ENCODE assay signal across 1 cellular context in the genomic region with DNA sequence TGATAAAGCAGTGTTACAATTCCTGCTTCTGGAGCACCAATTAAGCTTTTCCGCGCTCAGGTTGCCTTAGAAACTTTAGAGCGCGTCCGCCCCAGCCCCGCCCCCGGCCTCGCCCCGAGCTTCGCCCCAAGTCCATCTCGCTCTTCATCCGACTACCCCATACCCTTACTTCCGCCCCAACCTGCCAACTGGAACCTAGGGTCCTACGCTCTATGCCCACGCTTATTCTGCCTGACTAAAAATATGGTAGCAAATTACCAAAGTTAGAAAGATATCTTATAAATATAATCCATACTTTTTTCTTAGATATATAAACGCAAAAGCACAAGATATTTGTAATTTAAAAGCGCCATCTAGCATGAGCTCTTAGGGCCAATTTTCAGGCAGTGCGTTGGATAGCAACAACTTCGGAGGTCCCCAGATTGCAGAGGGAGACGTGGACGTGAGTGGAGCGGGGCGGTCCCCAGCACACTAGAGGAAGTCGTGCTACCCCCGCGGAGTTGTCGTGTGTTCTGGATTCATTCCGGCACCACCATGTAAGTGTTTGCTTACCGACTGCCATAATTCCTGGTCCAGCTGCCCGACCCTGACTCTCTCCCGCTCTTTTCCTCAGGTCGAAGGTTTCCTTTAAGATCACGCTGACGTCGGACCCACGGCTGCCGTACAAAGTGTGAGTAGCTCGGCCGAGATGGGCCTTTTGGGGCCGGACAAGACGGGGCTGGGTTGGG.
A peak's percentile ranks its signal among the peaks of the same experiment; 100 is the strongest.
TF ChIP-seq lines count a peak whose summit lies in the region.

Gene UFM1 (plus strand): TSS at position 466 of the 728 bp plus-strand sequence. CDS start 69 bp downstream, at position 535.

TF ChIP-seq in HepG2, 621 proteins besides CTCF, POLR2A, EP300 and RAD21 (continued from another document and continues in another):
- TF ChIP-seq, protein P1, sequence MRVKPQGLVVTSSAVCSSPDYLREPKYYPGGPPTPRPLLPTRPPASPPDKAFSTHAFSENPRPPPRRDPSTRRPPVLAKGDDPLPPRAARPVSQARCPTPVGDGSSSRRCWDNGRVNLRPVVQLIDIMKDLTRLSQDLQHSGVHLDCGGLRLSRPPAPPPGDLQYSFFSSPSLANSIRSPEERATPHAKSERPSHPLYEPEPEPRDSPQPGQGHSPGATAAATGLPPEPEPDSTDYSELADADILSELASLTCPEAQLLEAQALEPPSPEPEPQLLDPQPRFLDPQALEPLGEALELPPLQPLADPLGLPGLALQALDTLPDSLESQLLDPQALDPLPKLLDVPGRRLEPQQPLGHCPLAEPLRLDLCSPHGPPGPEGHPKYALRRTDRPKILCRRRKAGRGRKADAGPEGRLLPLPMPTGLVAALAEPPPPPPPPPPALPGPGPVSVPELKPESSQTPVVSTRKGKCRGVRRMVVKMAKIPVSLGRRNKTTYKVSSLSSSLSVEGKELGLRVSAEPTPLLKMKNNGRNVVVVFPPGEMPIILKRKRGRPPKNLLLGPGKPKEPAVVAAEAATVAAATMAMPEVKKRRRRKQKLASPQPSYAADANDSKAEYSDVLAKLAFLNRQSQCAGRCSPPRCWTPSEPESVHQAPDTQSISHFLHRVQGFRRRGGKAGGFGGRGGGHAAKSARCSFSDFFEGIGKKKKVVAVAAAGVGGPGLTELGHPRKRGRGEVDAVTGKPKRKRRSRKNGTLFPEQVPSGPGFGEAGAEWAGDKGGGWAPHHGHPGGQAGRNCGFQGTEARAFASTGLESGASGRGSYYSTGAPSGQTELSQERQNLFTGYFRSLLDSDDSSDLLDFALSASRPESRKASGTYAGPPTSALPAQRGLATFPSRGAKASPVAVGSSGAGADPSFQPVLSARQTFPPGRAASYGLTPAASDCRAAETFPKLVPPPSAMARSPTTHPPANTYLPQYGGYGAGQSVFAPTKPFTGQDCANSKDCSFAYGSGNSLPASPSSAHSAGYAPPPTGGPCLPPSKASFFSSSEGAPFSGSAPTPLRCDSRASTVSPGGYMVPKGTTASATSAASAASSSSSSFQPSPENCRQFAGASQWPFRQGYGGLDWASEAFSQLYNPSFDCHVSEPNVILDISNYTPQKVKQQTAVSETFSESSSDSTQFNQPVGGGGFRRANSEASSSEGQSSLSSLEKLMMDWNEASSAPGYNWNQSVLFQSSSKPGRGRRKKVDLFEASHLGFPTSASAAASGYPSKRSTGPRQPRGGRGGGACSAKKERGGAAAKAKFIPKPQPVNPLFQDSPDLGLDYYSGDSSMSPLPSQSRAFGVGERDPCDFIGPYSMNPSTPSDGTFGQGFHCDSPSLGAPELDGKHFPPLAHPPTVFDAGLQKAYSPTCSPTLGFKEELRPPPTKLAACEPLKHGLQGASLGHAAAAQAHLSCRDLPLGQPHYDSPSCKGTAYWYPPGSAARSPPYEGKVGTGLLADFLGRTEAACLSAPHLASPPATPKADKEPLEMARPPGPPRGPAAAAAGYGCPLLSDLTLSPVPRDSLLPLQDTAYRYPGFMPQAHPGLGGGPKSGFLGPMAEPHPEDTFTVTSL (CRISPR knock-in tag; IDR thresholded peaks at IDR 0.05; ENCODE audit: borderline replicate concordance): 0 out of 2 replicates have a peak, but pooled peaks have one; percentile 30
- TF ChIP-seq XBP1 (CRISPR knock-in tag; IDR thresholded peaks at IDR 0.05) (no peak; the same call in 1 of the 2 replicates), KLF6 (CRISPR knock-in tag; IDR thresholded peaks at IDR 0.05) (0 out of 2 replicates have a peak, but pooled peaks have one; percentile 30), ZNF501 (CRISPR knock-in tag; IDR thresholded peaks at IDR 0.05) (peak; percentile 79; the same call in 1 of the 2 replicates), SOX6 (IDR thresholded peaks at IDR 0.05) (no peak), SOX6 (CRISPR knock-in tag; IDR thresholded peaks at IDR 0.05) (no peak), UBTF (CRISPR knock-in tag; IDR thresholded peaks at IDR 0.05) (peak; percentile 50), SMAD1 (CRISPR knock-in tag; IDR thresholded peaks at IDR 0.05; ENCODE audit: borderline replicate concordance, low read depth) (no peak), HMGXB3 (CRISPR knock-in tag; IDR thresholded peaks at IDR 0.05; ENCODE audit: borderline replicate concordance) (no peak), TP53 (CRISPR knock-in tag; conservative IDR thresholded peaks at IDR 0.05) (no peak), SP140L (CRISPR knock-in tag; IDR thresholded peaks at IDR 0.05; ENCODE audit: borderline replicate concordance) (no peak), ZNF646 (CRISPR knock-in tag; IDR thresholded peaks at IDR 0.05) (no peak), ZNF468 (CRISPR knock-in tag; IDR thresholded peaks at IDR 0.05) (no peak), RNF2 (conservative IDR thresholded peaks at IDR 0.05; ENCODE audit: low read depth) (no peak), ZNF558 (CRISPR knock-in tag; IDR thresholded peaks at IDR 0.05; ENCODE audit: borderline replicate concordance) (no peak), AGO2 (optimal IDR thresholded peaks at IDR 0.05; ENCODE audit: low read depth, low read length) (no peak), CREM (IDR thresholded peaks at IDR 0.05) (peak; percentile 83), CREM (CRISPR knock-in tag; IDR thresholded peaks at IDR 0.05) (no peak), ISL2 (CRISPR knock-in tag; IDR thresholded peaks at IDR 0.05) (0 out of 2 replicates have a peak, but pooled peaks have one; percentile 13), ZNF709 (CRISPR knock-in tag; IDR thresholded peaks at IDR 0.05) (no peak), STAT5B (CRISPR knock-in tag; IDR thresholded peaks at IDR 0.05) (no peak), HNF1B (CRISPR knock-in tag; IDR thresholded peaks at IDR 0.05) (peak; percentile 57), SMARCE1 (IDR thresholded peaks at IDR 0.05; ENCODE audit: borderline replicate concordance) (no peak), ZFP36L1 (CRISPR knock-in tag; IDR thresholded peaks at IDR 0.05) (no peak)
- TF ChIP-seq, protein P2, sequence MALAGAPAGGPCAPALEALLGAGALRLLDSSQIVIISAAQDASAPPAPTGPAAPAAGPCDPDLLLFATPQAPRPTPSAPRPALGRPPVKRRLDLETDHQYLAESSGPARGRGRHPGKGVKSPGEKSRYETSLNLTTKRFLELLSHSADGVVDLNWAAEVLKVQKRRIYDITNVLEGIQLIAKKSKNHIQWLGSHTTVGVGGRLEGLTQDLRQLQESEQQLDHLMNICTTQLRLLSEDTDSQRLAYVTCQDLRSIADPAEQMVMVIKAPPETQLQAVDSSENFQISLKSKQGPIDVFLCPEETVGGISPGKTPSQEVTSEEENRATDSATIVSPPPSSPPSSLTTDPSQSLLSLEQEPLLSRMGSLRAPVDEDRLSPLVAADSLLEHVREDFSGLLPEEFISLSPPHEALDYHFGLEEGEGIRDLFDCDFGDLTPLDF (CRISPR knock-in tag; IDR thresholded peaks at IDR 0.05): no peak
- TF ChIP-seq, protein P3, sequence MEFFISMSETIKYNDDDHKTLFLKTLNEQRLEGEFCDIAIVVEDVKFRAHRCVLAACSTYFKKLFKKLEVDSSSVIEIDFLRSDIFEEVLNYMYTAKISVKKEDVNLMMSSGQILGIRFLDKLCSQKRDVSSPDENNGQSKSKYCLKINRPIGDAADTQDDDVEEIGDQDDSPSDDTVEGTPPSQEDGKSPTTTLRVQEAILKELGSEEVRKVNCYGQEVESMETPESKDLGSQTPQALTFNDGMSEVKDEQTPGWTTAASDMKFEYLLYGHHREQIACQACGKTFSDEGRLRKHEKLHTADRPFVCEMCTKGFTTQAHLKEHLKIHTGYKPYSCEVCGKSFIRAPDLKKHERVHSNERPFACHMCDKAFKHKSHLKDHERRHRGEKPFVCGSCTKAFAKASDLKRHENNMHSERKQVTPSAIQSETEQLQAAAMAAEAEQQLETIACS (CRISPR knock-in tag; IDR thresholded peaks at IDR 0.05): no peak
- TF ChIP-seq, protein P4, sequence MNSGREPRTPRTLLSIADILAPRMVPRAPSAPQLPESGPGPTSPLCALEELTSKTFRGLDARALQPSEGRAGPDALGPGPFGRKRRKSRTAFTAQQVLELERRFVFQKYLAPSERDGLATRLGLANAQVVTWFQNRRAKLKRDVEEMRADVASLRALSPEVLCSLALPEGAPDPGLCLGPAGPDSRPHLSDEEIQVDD (CRISPR knock-in tag; IDR thresholded peaks at IDR 0.05; ENCODE audit: borderline replicate concordance): no peak
